In genomic region chr16:82769845-82770244, GRCh38 we compare ENCODE assay signal across 8 cellular contexts.
"Had no signal": no experiment of that assay in that cellular context is flagged by ENCODE, and none has a peak within 500 bp of the region (broad histone marks: within the 10 kb centered on the region; RNA-seq: fewer than 3 reads in every experiment).

No MANE protein-coding gene starts in this region.

- DNase-seq: activated CD4-positive, alpha-beta memory T cell treated with anti-CD3 and anti-CD28 coated beads for 36 hours; activated CD4-positive, alpha-beta T cell treated with anti-CD3 and anti-CD28 coated beads for 1 hour; activated gamma-delta T cell treated with Interleukin-2 at 50 U/mL for 16 hours; activated T-cell treated with anti-CD3 and anti-CD28 coated beads, Interleukin-2, amount 50 U/mL, for 4 hours; islet precursor cell; mesenchymal stem cell; stimulated activated CD4-positive, alpha-beta T cell treated with anti-CD3 and anti-CD28 coated beads, Interleukin-4, amount 100 ng/mL, for 4 hours; stimulated activated naive CD8-positive, alpha-beta T cell treated with anti-CD3 and anti-CD28 coated beads, Interleukin-15, amount 100 ng/mL, for 72 hours had no signal
